In the genomic region with DNA sequence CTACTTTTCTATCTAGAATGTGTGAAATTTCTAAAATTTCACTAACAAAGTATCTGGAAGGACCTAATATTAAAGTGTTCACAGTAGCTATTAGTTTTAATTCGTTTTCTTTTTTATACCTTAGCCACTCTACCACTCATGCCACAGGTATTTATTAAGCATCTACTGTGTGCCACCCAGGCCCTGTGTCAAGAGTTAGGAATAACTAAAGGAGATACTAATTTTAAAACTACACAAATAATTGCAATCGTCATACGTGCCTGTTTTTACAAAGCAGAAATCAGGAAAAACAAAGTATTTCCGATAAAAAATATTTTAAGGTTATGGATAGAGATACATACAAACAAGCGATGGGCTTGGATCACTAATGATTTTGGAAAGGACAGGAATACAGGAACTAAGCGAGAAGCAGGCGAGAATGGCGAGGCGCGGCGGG, we compare ENCODE assay signal across 8 cellular contexts. TPM values are rescaled to one million over a fixed set of nuclear protein-coding genes. Genes with fewer than 3 reads are reported as not detected.
A peak's percentile ranks its signal among the peaks of the same experiment; 100 is the strongest.
DNase-seq lines count a peak whose midpoint lies in the region; ATAC-seq and TF ChIP-seq lines count a peak whose summit lies in the region.

No MANE protein-coding gene starts in this region.

- DNase-seq in Jurkat, Clone E6-1 (ENCODE audit: low read depth, low spot score): no peak
- DNase-seq in chondrocyte (ENCODE audit: low spot score): no peak
- DNase-seq in nucleus accumbens (lab: John Stamatoyannopoulos, UW): no peak
- DNase-seq in NCI-H2081 (lab: John Stamatoyannopoulos, UW): no peak

- no peaks in the 10 kb centered on the region for H3K9me3 ChIP-seq in muscle layer of duodenum (ENCODE audit: control insufficient read depth in 1 of 2, low read length in 2 of 2)

- peaks cover 39% of the 10 kb centered on the region for H3K4me1 Mint-ChIP-seq in chondrocyte (ENCODE audit: low read depth)

- no peak for TF ChIP-seq CTCF in chondrocyte (IDR thresholded peaks at IDR 0.05)

- H3K9me3 Mint-ChIP-seq in chondrocyte (ENCODE audit: low read depth): peaks cover 5% of the 10 kb centered on the region

- H3K27ac ChIP-seq in ACC112 (ENCODE audit: low read depth, low read length): peak overlapping the region; percentile 63
- H3K27ac ChIP-seq in muscle layer of duodenum (ENCODE audit: low read length): peak overlapping the region; percentile 88

- peak overlapping the region; percentile 91 for H3K27ac Mint-ChIP-seq in chondrocyte (ENCODE audit: unreplicated experiment)

- peak overlapping the region; percentile 67 for H2AFZ ChIP-seq in ACC112 (ENCODE audit: low read length, unreplicated experiment)

- H3K4me3 ChIP-seq in ACC112 (ENCODE audit: low read depth, low read length) (peak overlapping the region; percentile 85), muscle layer of duodenum (ENCODE audit: low read depth in 1 of 2, low read length in 2 of 2) (peak overlapping the region; percentile 65 to 87)
- peak overlapping the region; percentile 82 for H3K4me3 ChIP-seq in Jurkat, Clone E6-1 (ENCODE audit: low read length)

- H3K79me2 ChIP-seq in ACC112 (ENCODE audit: control insufficient read depth, insufficient read depth, low read length, unreplicated experiment): peaks cover 39% of the 10 kb centered on the region

- no peaks in the 10 kb centered on the region for H3K27me3 Mint-ChIP-seq in chondrocyte (ENCODE audit: low read depth)

- H3K27me3 ChIP-seq in ACC112 (ENCODE audit: insufficient read depth, low read length): no peaks in the 10 kb centered on the region
- H3K27me3 ChIP-seq in muscle layer of duodenum (ENCODE audit: low read depth, low read length): no peaks in the 10 kb centered on the region

- peaks cover 2% of the 10 kb centered on the region for H3K36me3 Mint-ChIP-seq in chondrocyte (ENCODE audit: low read depth)

- peak overlapping the region; percentile 64 for H3K4me3 Mint-ChIP-seq in chondrocyte (ENCODE audit: unreplicated experiment)

- ATAC-seq in GM18867 (IDR thresholded peaks at IDR 0.05; ENCODE audit: unreplicated experiment): no peak
- no peak for ATAC-seq in GM21717 (IDR thresholded peaks at IDR 0.05; ENCODE audit: unreplicated experiment)

- peaks cover 9% of the 10 kb centered on the region for H3K4me1 ChIP-seq in ACC112 (ENCODE audit: control insufficient read depth, insufficient read depth, low read length, unreplicated experiment)
- H3K4me1 ChIP-seq in muscle layer of duodenum (ENCODE audit: control insufficient read depth in 1 of 2, insufficient read depth in 2 of 2, low read length in 2 of 2): peaks cover 0 to 6% of the 10 kb centered on the region in 2 donors

- H3K36me3 ChIP-seq in ACC112 (ENCODE audit: insufficient read depth, low read length): peaks cover 3% of the 10 kb centered on the region; the same call in 1 of the 2 replicates
- H3K36me3 ChIP-seq in muscle layer of duodenum (ENCODE audit: control insufficient read depth in 1 of 2, insufficient read depth in 2 of 2, low read length in 2 of 2): no peaks in the 10 kb centered on the region

RNA-seq across cellular contexts. Expression of a gene that starts 0.5 kb away (rescaled TPM):
- 7.1 TPM for polyA plus RNA-seq in Jurkat, Clone E6-1 (2012; ENCODE audit: insufficient read depth, insufficient read length)
- 32.6 to 37.5 TPM (median 34.3 TPM) in 3 replicates for total RNA-seq in chondrocyte

RNA-seq across cellular contexts. Expression of a gene that starts 43.3 kb away (rescaled TPM):
- polyA plus RNA-seq in Jurkat, Clone E6-1 (2012; ENCODE audit: insufficient read depth, insufficient read length): not detected
- not detected in 3 replicates for total RNA-seq in chondrocyte
